ENCODE assay signal across 14 cellular contexts in the genomic region with DNA sequence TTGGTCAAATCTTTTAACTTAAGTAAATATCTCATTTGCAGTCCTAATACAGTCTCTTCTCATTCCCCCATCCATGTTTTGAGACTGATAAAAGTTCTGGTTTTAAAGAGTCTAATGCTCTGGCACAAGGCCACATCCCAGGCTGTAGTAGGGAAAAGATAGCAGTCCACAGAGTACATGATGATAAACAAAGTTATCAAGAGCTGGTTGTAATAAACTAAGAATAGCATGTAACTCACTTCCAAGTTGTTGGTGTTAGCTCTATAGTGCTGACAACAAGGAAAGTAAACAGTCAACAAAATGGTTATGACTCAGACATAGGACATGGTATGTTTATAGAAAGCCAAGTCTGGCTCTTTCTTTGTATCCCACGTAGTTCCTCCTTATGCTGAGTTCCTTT. TPM values are rescaled to one million over a fixed set of nuclear protein-coding genes. Genes with fewer than 3 reads are reported as not detected.
DNase-seq lines count a peak whose midpoint lies in the region; ATAC-seq and TF ChIP-seq lines count a peak whose summit lies in the region.
"Had no signal": no experiment of that assay in that cellular context is flagged by ENCODE, and none has a peak within 500 bp of the region (broad histone marks: within the 10 kb centered on the region; RNA-seq: fewer than 3 reads in every experiment).

No MANE protein-coding gene starts in this region.

- no peaks in the 10 kb centered on the region for H3K9me3 Mint-ChIP-seq in T-cell

- H3K4me1 ChIP-seq in mammary epithelial cell (ENCODE audit: insufficient read depth, low read length): peaks cover 43% of the 10 kb centered on the region
- peaks cover 17% of the 10 kb centered on the region for H3K4me1 ChIP-seq in left ventricle myocardium inferior
- H3K4me1 ChIP-seq in testis: no peaks in the 10 kb centered on the region
- H3K4me1 ChIP-seq: Caco-2 had no signal

- H3K9me3 ChIP-seq in mammary epithelial cell (replicated peaks; ENCODE audit: insufficient read depth, low read length) (no peaks in the 10 kb centered on the region), left ventricle myocardium inferior (replicated peaks) (no peaks in the 10 kb centered on the region), testis (no peaks in the 10 kb centered on the region)
- H3K9me3 ChIP-seq: Caco-2 had no signal

- no peak overlapping the region for H3K4me3 ChIP-seq in LNCaP clone FGC (ENCODE audit: low read depth, low read length)
- no peak overlapping the region for H3K4me3 ChIP-seq in mammary epithelial cell (replicated peaks in 1 of 3; ENCODE audit: insufficient read depth in 1 of 3, low read depth in 2 of 3, low read length in 3 of 3)
- H3K4me3 ChIP-seq in left ventricle myocardium inferior: no peak overlapping the region
- H3K4me3 ChIP-seq in testis: no peak overlapping the region

- H3K36me3 ChIP-seq in mammary epithelial cell (ENCODE audit: insufficient read depth, low read length) (no peaks in the 10 kb centered on the region), left ventricle myocardium inferior (no peaks in the 10 kb centered on the region), testis (ENCODE audit: low read depth, missing control alignments) (no peaks in the 10 kb centered on the region)

- peak overlapping the region; percentile 12 for H3K27ac ChIP-seq in mammary epithelial cell (ENCODE audit: insufficient read depth, low read depth, low read length)
- H3K27ac ChIP-seq in left ventricle myocardium inferior (replicated peaks): peak overlapping the region; percentile 50
- no peak overlapping the region for H3K27ac ChIP-seq in testis

- no peaks in the 10 kb centered on the region for H3K36me3 Mint-ChIP-seq in T-cell

- H3K4me3 Mint-ChIP-seq in T-cell: no peak overlapping the region

- ATAC-seq in GM18870 (IDR thresholded peaks at IDR 0.05; ENCODE audit: unreplicated experiment) (no peak), T-cell (replicated peaks in 1 of 4) (no peak)

- no peak for TF ChIP-seq POLR2A in testis (IDR thresholded peaks at IDR 0.05)

- BruUV-seq in mammary epithelial cell (replicated peaks; lab: Mats Ljungman, UMichigan): no TSS peak

- intact Hi-C loops in mammary epithelial cell (cut with micrococcal nuclease): no loop called here
- intact Hi-C loops in left ventricle myocardium inferior (cut with micrococcal nuclease): no loop called here
- intact Hi-C loops in testis (cut with DNase I; ENCODE audit: low total_unique reads): no loop called here

- no peak overlapping the region for H3K4me2 ChIP-seq in mammary epithelial cell (ENCODE audit: insufficient read depth, low read depth, low read length)

- DNase-seq in LNCaP clone FGC (ENCODE audit: low read depth) (peak; percentile 23), mammary epithelial cell (no peak), left ventricle myocardium inferior (peak; percentile 51), testis (peak; percentile 43), NOMO-1 treated with dmso at 0.1 percent for 144 hours (lab: John Stamatoyannopoulos, UW; ENCODE audit: unreplicated experiment) (no peak), T-cell (no peak)
- DNase-seq: activated CD4-positive, CD25-positive, alpha-beta regulatory T cell; activated T-cell treated with anti-CD3 and anti-CD28 coated beads, Interleukin-2, amount 50 U/mL, for 48 hours; Caco-2; cerebellar nuclear complex; NCI-H1436 treated with DMSO at 0.1 percent for 48 hours; NCI-H69; posterior cingulate gyrus had no signal

- CTCF ChIA-PET in mammary epithelial cell (lab: Charles Lee; ENCODE audit: low non-redundant PET) (no interaction called here), T-cell (lab: Charles Lee) (no interaction called here)

- dilution Hi-C loops in mammary epithelial cell (cut with HindIII; ENCODE audit: low sequenced_read_pairs): loop anchor here (5.0 kb wide), 1 partner anchor 46 kb away; no protein-coding TSS in a partner anchor

- H3K27me3 Mint-ChIP-seq in T-cell: peaks cover 2 to 13% of the 10 kb centered on the region in 2 donors

- TF ChIP-seq CTCF in LNCaP clone FGC (IDR thresholded peaks at IDR 0.05; ENCODE audit: control insufficient read depth, extremely low read depth, insufficient read depth) (no peak), mammary epithelial cell (conservative IDR thresholded peaks at IDR 0.05 in 1 of 2, IDR thresholded peaks at IDR 0.05 in 1 of 2; ENCODE audit: extremely low read depth in 1 of 2, insufficient read depth in 1 of 2, low read depth in 1 of 2, low read length in 2 of 2) (no peak), left ventricle myocardium inferior (IDR thresholded peaks at IDR 0.05; ENCODE audit: borderline replicate concordance) (no peak), testis (IDR thresholded peaks at IDR 0.05) (no peak)

- H2AFZ ChIP-seq in mammary epithelial cell (ENCODE audit: low read depth, low read length): peak overlapping the region; percentile 4

- in situ Hi-C loops in mammary epithelial cell (cut with MboI; ENCODE audit: low sequenced_read_pairs in 2 of 2): no loop called here

- no peaks in the 10 kb centered on the region for H3K27me3 ChIP-seq in mammary epithelial cell (ENCODE audit: insufficient read depth, low read length)
- no peaks in the 10 kb centered on the region for H3K27me3 ChIP-seq in left ventricle myocardium inferior (ENCODE audit: low read depth)
- H3K27me3 ChIP-seq in testis: no peaks in the 10 kb centered on the region

- POLR2A ChIA-PET in T-cell (lab: Charles Lee): no interaction called here

- no peaks in the 10 kb centered on the region for H4K20me1 ChIP-seq in mammary epithelial cell (ENCODE audit: insufficient read depth, low read length)

- H3K4me1 Mint-ChIP-seq in T-cell: no peaks in the 10 kb centered on the region

- H3K79me2 ChIP-seq in mammary epithelial cell (ENCODE audit: insufficient read depth, low read length): peaks cover 5% of the 10 kb centered on the region

- no peak overlapping the region for H3K9ac ChIP-seq in mammary epithelial cell (ENCODE audit: insufficient read depth, low read length)

- WGBS in mammary epithelial cell (ENCODE audit: low coverage, missing lambda C conversion rate): 0% methylated on average over 1 of the region's 1 CpG
- WGBS in testis, 2 donors: 34 to 41% methylated on average over 1 of the region's 1 CpG

- H3K27ac Mint-ChIP-seq in T-cell: no peak overlapping the region

RNA-seq across cellular contexts. Expression of gene AREG, which starts 21.8 kb away (rescaled TPM):
- 1,000 to 10,000 TPM in 1 of 2 donors, 100 to 1,000 TPM in 1; 540 to 2,145 TPM for total RNA-seq in mammary epithelial cell
- 1,137 TPM for polyA plus RNA-seq in mammary epithelial cell
- polyA minus RNA-seq in mammary epithelial cell: 894 TPM
- 0.55 TPM for total RNA-seq in left ventricle myocardium inferior
- 10 to 100 TPM; 13.0 to 14.2 TPM for total RNA-seq in testis
- polyA plus RNA-seq in testis (ENCODE audit: insufficient read depth, low read depth, low replicate concordance): 16.4 TPM
- 10 to 100 TPM in 2 of 5 donors, 1 to 10 TPM in 1, under 1 TPM in 2; 0.54 to 29.4 (median 1.1) TPM for total RNA-seq in T-cell

RNA-seq across cellular contexts. Expression of gene EREG, which starts 58.2 kb away (rescaled TPM):
- total RNA-seq in mammary epithelial cell (10 to 100 TPM in 1 of 2 donors, 1 to 10 TPM in 1; 9.5 to 44.0 TPM), left ventricle myocardium inferior (not detected), testis (under 1 TPM in 1 of 2 donors, not detected in 1; 0.37 TPM), T-cell (1 to 10 TPM in 1 of 5 donors, under 1 TPM in 4; 0.16 to 1.5 (median 0.44) TPM)
- polyA plus RNA-seq in mammary epithelial cell (13.2 TPM), testis (ENCODE audit: insufficient read depth, low read depth, low replicate concordance) (not detected)
- 22.7 TPM for polyA minus RNA-seq in mammary epithelial cell

Comparison
In these comparisons a context has a peak if more than half of its experiments do, and no peak if none do; other contexts are left out.
1. DNase-seq: peak in LNCaP clone FGC (single experiment), left ventricle myocardium inferior (single experiment) and testis (single experiment); none in mammary epithelial cell (single experiment), NOMO-1 treated with dmso at 0.1 percent for 144 hours (single experiment) and T-cell (0 of 34).
2. H3K27ac ChIP-seq: peak in mammary epithelial cell (single experiment) and left ventricle myocardium inferior (single experiment); none in testis (0 of 2).
3. RNA of gene AREG, which starts 21.8 kb away (total RNA-seq): 540 to 2,145 TPM in mammary epithelial cell; 13.0 to 14.2 TPM in testis, 0.54 to 29.4 TPM in T-cell and 0.55 TPM in left ventricle myocardium inferior (single experiment); every median in the first group is over 10 times any median in the second.
4. RNA of gene EREG, which starts 58.2 kb away (total RNA-seq): 9.5 to 44.0 TPM in mammary epithelial cell; 0.16 to 1.5 TPM in T-cell, 0.37 TPM in testis and not detected in left ventricle myocardium inferior (single experiment); every median in the first group is over 4 times any median in the second.